21 cellular contexts compared by ENCODE assay signal in genomic region chr1:178061632-178062031, GRCh38. TPM values are rescaled to one million over a fixed set of nuclear protein-coding genes. Genes with fewer than 3 reads are reported as not detected.
DNase-seq lines count a peak whose midpoint lies in the region; ATAC-seq, FAIRE-seq and TF ChIP-seq lines count a peak whose summit lies in the region.
"Had no signal": no experiment of that assay in that cellular context is flagged by ENCODE, and none has a peak within 500 bp of the region (broad histone marks: within the 10 kb centered on the region; RNA-seq: fewer than 3 reads in every experiment).

No MANE protein-coding gene starts in this region.

- peak; percentile 45 for ATAC-seq in HepG2
- ATAC-seq in CD4-positive, alpha-beta T cell (ENCODE audit: poor library complexity), result no peak
- no peak for ATAC-seq in natural killer cell treated with Interleukin-12 subunit alpha and Interleukin-12 subunit beta and Interleukin-15 and Interleukin-18, amount 100 ng/mL, for 72 hours
- ATAC-seq: Right ventricle myocardium inferior; stimulated activated naive CD8-positive, alpha-beta T cell treated with anti-CD3 and anti-CD28 coated beads, Interleukin-15, amount 100 ng/mL, for 72 hours had no signal

- H3K36me3 ChIP-seq in HUES48 (ENCODE audit: control insufficient read depth, insufficient read depth, low read length), result no peaks in the 10 kb centered on the region
- H3K36me3 ChIP-seq in mammary epithelial cell (ENCODE audit: insufficient read depth, low read length), result no peaks in the 10 kb centered on the region
- no peaks in the 10 kb centered on the region for H3K36me3 ChIP-seq in HepG2 (replicated peaks in 1 of 2; ENCODE audit: control insufficient read depth in 1 of 2, insufficient read depth in 2 of 2, low read length in 2 of 2)
- no peaks in the 10 kb centered on the region for H3K36me3 ChIP-seq in small intestine (ENCODE audit: control insufficient read depth in 2 of 2, insufficient read depth in 2 of 2, low read length in 2 of 2)
- H3K36me3 ChIP-seq: right lobe of liver had no signal

- dilution Hi-C loops in mammary epithelial cell (cut with HindIII; ENCODE audit: low sequenced_read_pairs), result loop anchor here (5.0 kb wide), 1 partner anchor 44 kb away; no protein-coding TSS in a partner anchor

- no peak for TF ChIP-seq RAD21 in HepG2 (CRISPR knock-in tag; IDR thresholded peaks at IDR 0.05)

- 100% methylated on average over 1 of the region's 1 CpG for WGBS in mammary epithelial cell (ENCODE audit: low coverage, missing lambda C conversion rate)
- WGBS in HepG2 (ENCODE audit: low lambda C conversion rate), result 5% methylated on average over 1 of the region's 1 CpG
- 9 to 61% (median 29%) methylated on average over 1 of the region's 1 CpG for WGBS in small intestine, 3 donors

- H3K27ac ChIP-seq in HUES48 (ENCODE audit: low read depth, low read length) (peak overlapping the region; percentile 93), mammary epithelial cell (ENCODE audit: insufficient read depth, low read depth, low read length) (no peak overlapping the region), HepG2 (ENCODE audit: extremely low read length, insufficient read depth, low read length) (no peak overlapping the region), small intestine (ENCODE audit: low read depth in 1 of 2, low read length in 1 of 2) (peak overlapping the region in 1 of 2 donors; percentile 42)
- no peak overlapping the region for H3K27ac ChIP-seq in CD4-positive, alpha-beta T cell (ENCODE audit: low read depth, low read length)
- H3K27ac ChIP-seq: right lobe of liver had no signal

- TF ChIP-seq POLR2A in HepG2 (IDR thresholded peaks at IDR 0.05; ENCODE audit: insufficient read depth in 1 of 2, low read depth in 2 of 2, low read length in 2 of 2), result no peak

- no peak overlapping the region for H3K9ac ChIP-seq in HUES48 (ENCODE audit: low read depth, low read length)
- no peak overlapping the region for H3K9ac ChIP-seq in mammary epithelial cell (ENCODE audit: insufficient read depth, low read length)
- H3K9ac ChIP-seq in HepG2 (ENCODE audit: insufficient read depth, low read depth, low read length), result no peak overlapping the region

- H3K4me1 Mint-ChIP-seq in CD4-positive, alpha-beta T cell (ENCODE audit: low read depth), result no peaks in the 10 kb centered on the region
- no peaks in the 10 kb centered on the region for H3K4me1 Mint-ChIP-seq in natural killer cell treated with Interleukin-12 subunit alpha and Interleukin-12 subunit beta and Interleukin-15 and Interleukin-18, amount 100 ng/mL, for 72 hours (ENCODE audit: low read depth in 2 of 2)
- H3K4me1 Mint-ChIP-seq: activated naive CD4-positive, alpha-beta T cell treated with anti-CD3 and anti-CD28 coated beads, Interleukin-2, amount 10 ng/mL, durations not matched to agents 7 days and 5 days; stimulated activated naive CD8-positive, alpha-beta T cell treated with anti-CD3 and anti-CD28 coated beads, Interleukin-15, amount 100 ng/mL, for 72 hours had no signal

- H3K4me1 ChIP-seq in HUES48 (ENCODE audit: control insufficient read depth, insufficient read depth, low read length), result peaks cover 46% of the 10 kb centered on the region
- H3K4me1 ChIP-seq in mammary epithelial cell (ENCODE audit: insufficient read depth, low read length), result peaks cover 26% of the 10 kb centered on the region
- H3K4me1 ChIP-seq in HepG2 (ENCODE audit: insufficient read depth, low read length), result peaks cover 78% of the 10 kb centered on the region
- peaks cover 0 to 15% of the 10 kb centered on the region in 2 donors for H3K4me1 ChIP-seq in small intestine (ENCODE audit: control insufficient read depth in 2 of 2, insufficient read depth in 1 of 2, low read depth in 1 of 2, low read length in 1 of 2)

- H3K79me2 ChIP-seq in mammary epithelial cell (ENCODE audit: insufficient read depth, low read length) (no peaks in the 10 kb centered on the region), HepG2 (ENCODE audit: insufficient read depth, low read length) (no peaks in the 10 kb centered on the region)

- CTCF ChIA-PET in mammary epithelial cell (lab: Charles Lee; ENCODE audit: low non-redundant PET), result interaction anchor here (0.8 kb wide), 1 partner anchor 11 kb away, joined by 3 read pairs; no protein-coding TSS in a partner anchor
- CTCF ChIA-PET in HepG2 (lab: Yijun Ruan, JAX; ENCODE audit: low intra/inter-chr PET ratio, low total read pairs), result no interaction called here
- CTCF ChIA-PET in CD4-positive, alpha-beta T cell (lab: Charles Lee), result no interaction called here

- no peaks in the 10 kb centered on the region for H3K27me3 Mint-ChIP-seq in CD4-positive, alpha-beta T cell
- H3K27me3 Mint-ChIP-seq in natural killer cell treated with Interleukin-12 subunit alpha and Interleukin-12 subunit beta and Interleukin-15 and Interleukin-18, amount 100 ng/mL, for 72 hours, result no peaks in the 10 kb centered on the region
- H3K27me3 Mint-ChIP-seq: activated naive CD4-positive, alpha-beta T cell treated with anti-CD3 and anti-CD28 coated beads, Interleukin-2, amount 10 ng/mL, durations not matched to agents 7 days and 5 days; stimulated activated naive CD8-positive, alpha-beta T cell treated with anti-CD3 and anti-CD28 coated beads, Interleukin-15, amount 100 ng/mL, for 72 hours had no signal

- in situ Hi-C loops in mammary epithelial cell (cut with MboI; ENCODE audit: low sequenced_read_pairs in 2 of 2) (no loop called here), HepG2 (cut with HindIII; ENCODE audit: extremely low pct_ligation_motif_present, low pct_unique_long_range_greater_than_20kb) (no loop called here)

- intact Hi-C loops in mammary epithelial cell (cut with micrococcal nuclease) (no loop called here), HepG2 (cut with micrococcal nuclease; ENCODE audit: unreplicated experiment) (no loop called here)
- intact Hi-C loops in CD4-positive, alpha-beta T cell (cut with DNase I, micrococcal nuclease), result no loop called here

- POLR2A ChIA-PET in HepG2 (lab: Yijun Ruan, JAX), result interaction anchor here (1.1 to 1.5 kb wide), 6 partner anchors 9 to 32 kb away, joined by 3 to 12 read pairs (median 6); partner anchors contain the start of gene RASAL2
- POLR2A ChIA-PET in CD4-positive, alpha-beta T cell (lab: Charles Lee), result no interaction called here

- TF ChIP-seq CTCF in mammary epithelial cell (conservative IDR thresholded peaks at IDR 0.05 in 1 of 2, IDR thresholded peaks at IDR 0.05 in 1 of 2; ENCODE audit: extremely low read depth in 1 of 2, insufficient read depth in 1 of 2, low read depth in 1 of 2, low read length in 2 of 2) (no peak), HepG2 (CRISPR knock-in tag; IDR thresholded peaks at IDR 0.05) (no peak)
- TF ChIP-seq CTCF in CD4-positive, alpha-beta T cell (IDR thresholded peaks at IDR 0.05), result no peak

- H3K9me3 Mint-ChIP-seq in CD4-positive, alpha-beta T cell, result peaks cover 3% of the 10 kb centered on the region
- peaks cover 11% of the 10 kb centered on the region for H3K9me3 Mint-ChIP-seq in natural killer cell treated with Interleukin-12 subunit alpha and Interleukin-12 subunit beta and Interleukin-15 and Interleukin-18, amount 100 ng/mL, for 72 hours
- H3K9me3 Mint-ChIP-seq: activated naive CD4-positive, alpha-beta T cell treated with anti-CD3 and anti-CD28 coated beads, Interleukin-2, amount 10 ng/mL, durations not matched to agents 7 days and 5 days had no signal

- no peaks in the 10 kb centered on the region for H3K27me3 ChIP-seq in HUES48 (ENCODE audit: control insufficient read depth, insufficient read depth, low read length)
- H3K27me3 ChIP-seq in mammary epithelial cell (ENCODE audit: insufficient read depth, low read length), result no peaks in the 10 kb centered on the region
- H3K27me3 ChIP-seq in HepG2 (ENCODE audit: control insufficient read depth in 1 of 2, insufficient read depth in 2 of 2, low read length in 2 of 2), result no peaks in the 10 kb centered on the region
- H3K27me3 ChIP-seq in small intestine (ENCODE audit: control insufficient read depth in 2 of 2, insufficient read depth in 2 of 2, low read length in 2 of 2), result no peaks in the 10 kb centered on the region
- H3K27me3 ChIP-seq in CD4-positive, alpha-beta T cell (ENCODE audit: control insufficient read depth, insufficient read depth, low read length), result no peaks in the 10 kb centered on the region
- H3K27me3 ChIP-seq: right lobe of liver had no signal

- no peak for DNase-seq in mammary epithelial cell
- DNase-seq in HepG2 (ENCODE audit: low spot score), result no peak
- peak; percentile 63 for DNase-seq in small intestine
- no peak for DNase-seq in activated CD8-positive, alpha-beta memory T cell treated with anti-CD3 and anti-CD28 coated beads for 24 hours
- DNase-seq in RCC 7860 (ENCODE audit: low spot score), result no peak
- DNase-seq in CD4-positive, alpha-beta T cell, result no peak
- DNase-seq in natural killer cell treated with Interleukin-12 subunit alpha and Interleukin-12 subunit beta and Interleukin-15 and Interleukin-18, amount 100 ng/mL, for 72 hours (ENCODE audit: low spot score), result no peak
- DNase-seq: activated CD4-positive, alpha-beta T cell treated with anti-CD3 and anti-CD28 coated beads, Interleukin-2, amount 50 U/mL, for 4 hours; activated naive CD4-positive, alpha-beta T cell treated with anti-CD3 and anti-CD28 coated beads, Interleukin-2, amount 10 ng/mL, durations not matched to agents 7 days and 5 days; AML-193; COR-L47; MV-4-11; NCI-H2029; NCI-H510A treated with DMSO at 0.1 percent for 48 hours; right lobe of liver; stimulated activated naive CD8-positive, alpha-beta T cell treated with anti-CD3 and anti-CD28 coated beads, Interleukin-15, amount 100 ng/mL, for 72 hours had no signal

- BruUV-seq in mammary epithelial cell (replicated peaks; lab: Mats Ljungman, UMichigan), result no TSS peak
- BruUV-seq in HepG2 (replicated peaks; lab: Mats Ljungman, UMichigan), result no TSS peak

- H3K4me2 ChIP-seq in mammary epithelial cell (ENCODE audit: insufficient read depth, low read depth, low read length), result no peak overlapping the region
- peak overlapping the region; percentile 81 for H3K4me2 ChIP-seq in HepG2 (ENCODE audit: low read depth, low read length)

- FAIRE-seq in HepG2 (lab: Jason Lieb, UNC), result no peak
- no peak for FAIRE-seq in small intestine (lab: Jason Lieb, UNC)
- FAIRE-seq in RCC 7860 (lab: Jason Lieb, UNC), result no peak
- FAIRE-seq: H54, urothelium cell line had no signal

- H4K20me1 ChIP-seq in mammary epithelial cell (ENCODE audit: insufficient read depth, low read length) (no peaks in the 10 kb centered on the region), HepG2 (ENCODE audit: insufficient read depth, low read length) (no peaks in the 10 kb centered on the region)

- H2AFZ ChIP-seq in mammary epithelial cell (ENCODE audit: low read depth, low read length), result peak overlapping the region; percentile 82
- no peak overlapping the region for H2AFZ ChIP-seq in HepG2 (ENCODE audit: low read length)

- no peaks in the 10 kb centered on the region for H3K36me3 Mint-ChIP-seq in CD4-positive, alpha-beta T cell (ENCODE audit: low read depth)
- no peaks in the 10 kb centered on the region for H3K36me3 Mint-ChIP-seq in natural killer cell treated with Interleukin-12 subunit alpha and Interleukin-12 subunit beta and Interleukin-15 and Interleukin-18, amount 100 ng/mL, for 72 hours
- H3K36me3 Mint-ChIP-seq: activated naive CD4-positive, alpha-beta T cell treated with anti-CD3 and anti-CD28 coated beads, Interleukin-2, amount 10 ng/mL, durations not matched to agents 7 days and 5 days; brain had no signal

- H3K4me3 ChIP-seq in HUES48 (ENCODE audit: low read depth, low read length), result 0 out of 2 replicates have a peak overlapping the region, but pooled peaks have one; percentile 1
- H3K4me3 ChIP-seq in mammary epithelial cell (replicated peaks in 1 of 3; ENCODE audit: insufficient read depth in 1 of 3, low read depth in 2 of 3, low read length in 3 of 3), result no peak overlapping the region
- H3K4me3 ChIP-seq in HepG2 (replicated peaks in 1 of 3; ENCODE audit: insufficient read depth in 1 of 3, low read depth in 2 of 3, low read length in 3 of 3), result peak overlapping the region in 1 of 3 experiments; percentile 53; a peak in 3 of 6 replicates
- no peak overlapping the region for H3K4me3 ChIP-seq in small intestine (ENCODE audit: low read depth in 1 of 2, low read length in 2 of 2)
- H3K4me3 ChIP-seq: right lobe of liver had no signal

- no peak for TF ChIP-seq EP300 in HepG2 (IDR thresholded peaks at IDR 0.05; ENCODE audit: low read depth in 2 of 2, low read length in 2 of 2)
- no peak for TF ChIP-seq EP300 in HepG2 (CRISPR knock-in tag; IDR thresholded peaks at IDR 0.05; ENCODE audit: borderline replicate concordance)

- H3K9me3 ChIP-seq in HUES48 (ENCODE audit: control insufficient read depth, insufficient read depth, low read length), result no peaks in the 10 kb centered on the region
- H3K9me3 ChIP-seq in mammary epithelial cell (replicated peaks; ENCODE audit: insufficient read depth, low read length), result no peaks in the 10 kb centered on the region
- no peaks in the 10 kb centered on the region for H3K9me3 ChIP-seq in HepG2 (ENCODE audit: low read length)
- no peaks in the 10 kb centered on the region for H3K9me3 ChIP-seq in small intestine (ENCODE audit: control insufficient read depth, low read depth)
- H3K9me3 ChIP-seq in CD4-positive, alpha-beta T cell (ENCODE audit: control insufficient read depth, low read length), result no peaks in the 10 kb centered on the region
- H3K9me3 ChIP-seq: right lobe of liver had no signal

- no peak overlapping the region for H3K27ac Mint-ChIP-seq in CD4-positive, alpha-beta T cell
- no peak overlapping the region for H3K27ac Mint-ChIP-seq in natural killer cell treated with Interleukin-12 subunit alpha and Interleukin-12 subunit beta and Interleukin-15 and Interleukin-18, amount 100 ng/mL, for 72 hours
- H3K27ac Mint-ChIP-seq: activated naive CD4-positive, alpha-beta T cell treated with anti-CD3 and anti-CD28 coated beads, Interleukin-2, amount 10 ng/mL, durations not matched to agents 7 days and 5 days; stimulated activated naive CD8-positive, alpha-beta T cell treated with anti-CD3 and anti-CD28 coated beads, Interleukin-15, amount 100 ng/mL, for 72 hours had no signal

- H3K4me3 Mint-ChIP-seq in CD4-positive, alpha-beta T cell, result no peak overlapping the region
- no peak overlapping the region for H3K4me3 Mint-ChIP-seq in natural killer cell treated with Interleukin-12 subunit alpha and Interleukin-12 subunit beta and Interleukin-15 and Interleukin-18, amount 100 ng/mL, for 72 hours
- H3K4me3 Mint-ChIP-seq: activated naive CD4-positive, alpha-beta T cell treated with anti-CD3 and anti-CD28 coated beads, Interleukin-2, amount 10 ng/mL, durations not matched to agents 7 days and 5 days; stimulated activated naive CD8-positive, alpha-beta T cell treated with anti-CD3 and anti-CD28 coated beads, Interleukin-15, amount 100 ng/mL, for 72 hours had no signal

RNA-seq across cellular contexts. Expression of gene RASAL2, which starts 32.3 kb away (rescaled TPM):
- total RNA-seq in mammary epithelial cell (10 to 100 TPM; 45.3 to 53.7 TPM), HepG2 (2016; rRNA removed; fragmentation: Illumina TruSeq; extraction: Trizol) (5.4 and 6.4 TPM in 2 replicates)
- polyA plus RNA-seq in mammary epithelial cell (34.0 TPM), HepG2 (2011; rRNA removed) (4.6 and 5.9 TPM in 2 replicates), small intestine (1 to 10 TPM; 1.8 to 4.3 (median 2.4) TPM)
- polyA minus RNA-seq in mammary epithelial cell, result 61.1 TPM
- 1.5 and 1.8 TPM in 2 replicates for total RNA-seq in HepG2 (2016; cell fraction: cytosol; rRNA removed; fragmentation: Illumina TruSeq; extraction: Trizol; ENCODE audit: low read depth)
- 5.2 and 6.3 TPM in 2 replicates for total RNA-seq in HepG2 (2016; cell fraction: insoluble cytoplasmic fraction; rRNA removed; fragmentation: Illumina TruSeq; extraction: Trizol)
- total RNA-seq in HepG2 (2016; cell fraction: membrane; rRNA removed; fragmentation: Illumina TruSeq; extraction: Trizol), result 1.9 and 2.0 TPM in 2 replicates
- 9.0 and 10.9 TPM in 2 replicates for total RNA-seq in HepG2 (2016; cell fraction: nucleus; rRNA removed; fragmentation: Illumina TruSeq; extraction: Trizol)
- 3.1 and 3.2 TPM in 2 replicates for polyA plus RNA-seq in HepG2 (2011; cell fraction: cytosol; rRNA removed)
- 13.0 and 15.7 TPM in 2 replicates for polyA plus RNA-seq in HepG2 (2011; cell fraction: nucleus; rRNA removed)
- polyA plus RNA-seq in HepG2 (2012), result 3.0 and 3.2 TPM in 2 replicates
- 0.06 and 0.07 TPM in 2 replicates for polyA plus RNA-seq in HepG2 (2016; cell fraction: cytosol; fragmentation: Illumina TruSeq; extraction: Trizol; ENCODE audit: low read depth)
- polyA plus RNA-seq in HepG2 (2016; cell fraction: insoluble cytoplasmic fraction; fragmentation: Illumina TruSeq; extraction: Trizol; ENCODE audit: low read depth), result 4.1 and 4.5 TPM in 2 replicates
- polyA plus RNA-seq in HepG2 (2016; cell fraction: membrane; fragmentation: Illumina TruSeq; extraction: Trizol; ENCODE audit: low read depth), result 0.26 and 0.38 TPM in 2 replicates
- 8.1 and 9.7 TPM in 2 replicates for polyA plus RNA-seq in HepG2 (2016; cell fraction: nucleus; fragmentation: Illumina TruSeq; extraction: Trizol; ENCODE audit: insufficient read depth, low read depth)
- 15.5 and 36.8 TPM in 2 replicates for polyA minus RNA-seq in HepG2 (2011; rRNA and poly(A)+ RNA removed; ENCODE audit: low replicate concordance)
- polyA minus RNA-seq in HepG2 (2011; cell fraction: cytosol; rRNA and poly(A)+ RNA removed), result 6.7 and 8.0 TPM in 2 replicates
- polyA minus RNA-seq in HepG2 (2011; cell fraction: nucleus; rRNA and poly(A)+ RNA removed), result 34.3 and 40.3 TPM in 2 replicates
- under 1 TPM in 1 of 2 experiments, not detected in 1; 0.03 TPM for total RNA-seq in CD4-positive, alpha-beta T cell
- total RNA-seq in natural killer cell treated with Interleukin-12 subunit alpha and Interleukin-12 subunit beta and Interleukin-15 and Interleukin-18, amount 100 ng/mL, for 72 hours, result not detected
